In genomic region chr2:62687644-62688043, GRCh38 we compare ENCODE assay signal across 17 cellular contexts.
"Had no signal": no experiment of that assay in that cellular context is flagged by ENCODE, and none has a peak within 500 bp of the region (broad histone marks: within the 10 kb centered on the region; RNA-seq: fewer than 3 reads in every experiment).

No MANE protein-coding gene starts in this region.

- H3K9me3 ChIP-seq: esophagus squamous epithelium, prostate gland, suprapubic skin had no signal

- H3K36me3 Mint-ChIP-seq: activated naive CD4-positive, alpha-beta T cell treated with anti-CD3 and anti-CD28 coated beads, Interleukin-2, amount 10 ng/mL, durations not matched to agents 7 days and 5 days; mesothelial cell of epicardium had no signal

- H3K36me3 ChIP-seq: esophagus squamous epithelium, prostate gland, suprapubic skin had no signal

- H3K4me1 ChIP-seq: prostate gland, suprapubic skin had no signal

- FAIRE-seq: small intestine had no signal

- H3K4me3 Mint-ChIP-seq: activated B cell treated with CpG ODN at 0.5 μM for 24 hours; activated naive CD4-positive, alpha-beta T cell treated with anti-CD3 and anti-CD28 coated beads, Interleukin-2, amount 10 ng/mL, durations not matched to agents 7 days and 5 days; activated T-helper 17 cell treated with anti-CD3 and anti-CD28 coated beads, Interleukin-2, amount 50 U/mL, for 72 hours; mesothelial cell of epicardium; stimulated activated naive CD8-positive, alpha-beta T cell treated with anti-CD3 and anti-CD28 coated beads, Interleukin-15, Interleukin-2, amounts not matched to agents 100 ng/mL and 50 ng/mL, for 24 hours; T-helper 2 cell treated with Interferon-gamma antibody and Interleukin-4, amounts not matched to agents 5 μg/mL and 100 μg/mL, for 36 hours had no signal

- H3K9me3 Mint-ChIP-seq: activated B cell treated with CpG ODN at 0.5 μM for 24 hours; activated naive CD4-positive, alpha-beta T cell treated with anti-CD3 and anti-CD28 coated beads, Interleukin-2, amount 10 ng/mL, durations not matched to agents 7 days and 5 days; activated T-helper 17 cell treated with anti-CD3 and anti-CD28 coated beads, Interleukin-2, amount 50 U/mL, for 72 hours; mesothelial cell of epicardium; stimulated activated naive CD8-positive, alpha-beta T cell treated with anti-CD3 and anti-CD28 coated beads, Interleukin-15, Interleukin-2, amounts not matched to agents 100 ng/mL and 50 ng/mL, for 24 hours; T-helper 2 cell treated with Interferon-gamma antibody and Interleukin-4, amounts not matched to agents 5 μg/mL and 100 μg/mL, for 36 hours had no signal

- H3K27me3 ChIP-seq: esophagus squamous epithelium, suprapubic skin had no signal

- H3K4me3 ChIP-seq: coronary artery, esophagus squamous epithelium, prostate gland, suprapubic skin had no signal

- DNase-seq: activated B cell treated with CpG ODN at 0.5 μM for 24 hours; activated CD4-positive, alpha-beta T cell treated with anti-CD3 and anti-CD28 coated beads for 48 hours; activated CD8-positive, alpha-beta memory T cell treated with anti-CD3 and anti-CD28 coated beads, Interleukin-2, amount 50 U/mL, for 48 hours; activated naive CD4-positive, alpha-beta T cell treated with anti-CD3 and anti-CD28 coated beads, Interleukin-2, amount 10 ng/mL, durations not matched to agents 7 days and 5 days; caudate nucleus; effector CD4-positive, alpha-beta T cell; esophagus squamous epithelium; glutamatergic neuron; right cardiac atrium; small intestine had no signal

- ATAC-seq: activated T-helper 17 cell treated with anti-CD3 and anti-CD28 coated beads, Interleukin-2, amount 50 U/mL, for 72 hours; right cardiac atrium had no signal

- H3K27ac ChIP-seq: coronary artery, esophagus squamous epithelium, prostate gland, suprapubic skin had no signal

- H3K27ac Mint-ChIP-seq: activated B cell treated with CpG ODN at 0.5 μM for 24 hours; activated naive CD4-positive, alpha-beta T cell treated with anti-CD3 and anti-CD28 coated beads, Interleukin-2, amount 10 ng/mL, durations not matched to agents 7 days and 5 days; activated T-helper 17 cell treated with anti-CD3 and anti-CD28 coated beads, Interleukin-2, amount 50 U/mL, for 72 hours; mesothelial cell of epicardium; stimulated activated naive CD8-positive, alpha-beta T cell treated with anti-CD3 and anti-CD28 coated beads, Interleukin-15, Interleukin-2, amounts not matched to agents 100 ng/mL and 50 ng/mL, for 24 hours; T-helper 2 cell treated with Interferon-gamma antibody and Interleukin-4, amounts not matched to agents 5 μg/mL and 100 μg/mL, for 36 hours had no signal

- H3K4me1 Mint-ChIP-seq: activated B cell treated with CpG ODN at 0.5 μM for 24 hours; activated naive CD4-positive, alpha-beta T cell treated with anti-CD3 and anti-CD28 coated beads, Interleukin-2, amount 10 ng/mL, durations not matched to agents 7 days and 5 days; activated T-helper 17 cell treated with anti-CD3 and anti-CD28 coated beads, Interleukin-2, amount 50 U/mL, for 72 hours had no signal
